In the genomic region with DNA sequence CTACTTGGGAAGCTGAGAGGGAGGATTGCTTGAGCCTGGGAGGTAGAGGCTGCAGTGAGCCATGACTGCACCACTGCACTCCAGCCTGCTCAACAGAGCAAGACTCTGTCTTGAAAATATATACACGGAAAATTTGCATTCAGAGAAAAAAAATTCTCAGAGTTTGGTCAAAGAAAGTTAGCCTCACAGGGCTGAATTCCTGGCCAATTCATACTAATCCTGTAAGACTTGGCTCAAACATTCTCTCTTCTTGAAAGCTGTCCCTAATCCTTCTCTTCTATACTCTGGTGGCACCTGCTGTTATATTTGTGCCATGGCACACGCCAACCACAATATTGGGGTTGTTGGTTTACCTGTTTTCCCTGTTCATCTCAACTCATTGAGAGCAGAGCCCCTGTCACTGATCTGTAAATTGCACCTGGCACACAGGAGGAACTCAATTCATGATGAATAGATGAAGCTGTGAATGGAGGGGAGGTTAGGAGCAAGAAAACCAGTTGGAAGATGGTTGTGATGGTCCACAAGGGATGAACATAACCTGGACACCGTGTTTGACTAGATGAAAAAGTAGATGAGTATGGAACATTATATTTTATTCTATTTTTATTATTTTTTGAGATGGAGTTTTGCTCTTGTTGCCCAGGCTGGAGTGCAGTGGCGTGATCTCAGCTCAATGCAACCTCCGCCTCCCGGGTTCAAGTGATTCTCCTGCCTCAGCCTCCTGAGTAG, we compare ENCODE assay signal across 1 cellular context.
TF ChIP-seq lines count a peak whose summit lies in the region.

No MANE protein-coding gene starts in this region.

TF ChIP-seq in WTC11, 78 proteins besides CTCF, POLR2A, EP300 and RAD21 (continued from another document):
- TF ChIP-seq, protein P1, sequence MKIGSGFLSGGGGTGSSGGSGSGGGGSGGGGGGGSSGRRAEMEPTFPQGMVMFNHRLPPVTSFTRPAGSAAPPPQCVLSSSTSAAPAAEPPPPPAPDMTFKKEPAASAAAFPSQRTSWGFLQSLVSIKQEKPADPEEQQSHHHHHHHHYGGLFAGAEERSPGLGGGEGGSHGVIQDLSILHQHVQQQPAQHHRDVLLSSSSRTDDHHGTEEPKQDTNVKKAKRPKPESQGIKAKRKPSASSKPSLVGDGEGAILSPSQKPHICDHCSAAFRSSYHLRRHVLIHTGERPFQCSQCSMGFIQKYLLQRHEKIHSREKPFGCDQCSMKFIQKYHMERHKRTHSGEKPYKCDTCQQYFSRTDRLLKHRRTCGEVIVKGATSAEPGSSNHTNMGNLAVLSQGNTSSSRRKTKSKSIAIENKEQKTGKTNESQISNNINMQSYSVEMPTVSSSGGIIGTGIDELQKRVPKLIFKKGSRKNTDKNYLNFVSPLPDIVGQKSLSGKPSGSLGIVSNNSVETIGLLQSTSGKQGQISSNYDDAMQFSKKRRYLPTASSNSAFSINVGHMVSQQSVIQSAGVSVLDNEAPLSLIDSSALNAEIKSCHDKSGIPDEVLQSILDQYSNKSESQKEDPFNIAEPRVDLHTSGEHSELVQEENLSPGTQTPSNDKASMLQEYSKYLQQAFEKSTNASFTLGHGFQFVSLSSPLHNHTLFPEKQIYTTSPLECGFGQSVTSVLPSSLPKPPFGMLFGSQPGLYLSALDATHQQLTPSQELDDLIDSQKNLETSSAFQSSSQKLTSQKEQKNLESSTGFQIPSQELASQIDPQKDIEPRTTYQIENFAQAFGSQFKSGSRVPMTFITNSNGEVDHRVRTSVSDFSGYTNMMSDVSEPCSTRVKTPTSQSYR (CRISPR knock-in tag; IDR thresholded peaks at IDR 0.05): no peak
- TF ChIP-seq ZBTB21 (CRISPR knock-in tag; IDR thresholded peaks at IDR 0.05; ENCODE audit: borderline replicate concordance): no peak
- no peak for TF ChIP-seq CREM (CRISPR knock-in tag; IDR thresholded peaks at IDR 0.05)
- TF ChIP-seq ZNF423 (CRISPR knock-in tag; IDR thresholded peaks at IDR 0.05): no peak
- TF ChIP-seq CBFB (CRISPR knock-in tag; IDR thresholded peaks at IDR 0.05; ENCODE audit: low read depth): no peak
- no peak for TF ChIP-seq SOX15 (CRISPR knock-in tag; IDR thresholded peaks at IDR 0.05)
